9 cellular contexts compared by ENCODE assay signal in the genomic region with DNA sequence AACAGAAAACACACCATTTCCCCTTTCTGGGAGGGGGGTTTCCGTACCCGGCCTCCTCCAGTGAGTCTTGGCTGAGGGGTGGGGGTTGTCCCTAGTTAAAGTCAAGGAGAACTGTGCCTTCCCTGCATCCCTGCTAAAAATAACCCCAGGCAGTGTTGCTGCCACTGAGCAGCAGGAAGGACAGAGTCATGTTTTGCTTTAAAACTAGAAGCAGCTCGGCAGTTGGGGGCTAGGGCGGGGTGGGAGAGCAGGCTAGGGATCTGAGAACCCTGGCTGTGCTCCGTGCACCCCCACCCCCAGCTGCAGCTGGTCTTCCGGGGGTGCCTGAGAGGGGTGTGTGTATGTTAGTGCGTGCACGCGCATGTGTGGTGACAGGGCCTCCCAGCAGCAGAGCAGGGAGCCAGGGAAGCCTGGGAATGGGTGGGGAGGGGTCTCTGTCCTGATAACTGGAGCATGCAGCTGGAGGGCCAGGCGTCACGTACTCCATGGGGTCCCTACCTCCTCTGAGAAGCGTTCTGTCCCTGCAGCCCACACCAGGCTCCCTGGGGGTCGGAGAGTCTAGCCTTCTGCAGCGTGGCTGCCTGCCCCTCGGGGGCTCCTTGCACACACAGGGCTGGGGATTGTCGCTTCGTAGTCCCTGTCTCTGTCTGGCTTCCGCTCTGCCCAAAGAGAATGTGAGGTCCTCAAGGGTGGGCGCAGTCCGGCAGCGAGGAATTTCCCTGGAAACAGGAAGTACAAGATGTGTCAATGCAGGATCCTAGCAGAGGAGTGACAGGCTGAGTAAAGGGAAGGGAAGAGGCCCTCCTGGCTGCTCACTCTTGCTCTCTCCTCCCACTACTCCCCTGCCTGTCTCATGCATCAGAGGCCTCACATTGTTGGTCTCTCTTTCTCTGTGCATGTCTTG. TPM values are rescaled to one million over a fixed set of nuclear protein-coding genes. Genes with fewer than 3 reads are reported as not detected.
DNase-seq lines count a peak whose midpoint lies in the region; ATAC-seq and TF ChIP-seq lines count a peak whose summit lies in the region.
"Had no signal": no experiment of that assay in that cellular context is flagged by ENCODE, and none has a peak within 500 bp of the region (broad histone marks: within the 10 kb centered on the region; RNA-seq: fewer than 3 reads in every experiment).

No MANE protein-coding gene starts in this region.

- H3K4me1 ChIP-seq in heart left ventricle = peaks cover 19 to 80% (median 37%) of the 10 kb centered on the region in 12 donors
- H3K4me1 ChIP-seq in prostate gland (replicated peaks) = peaks cover 55% of the 10 kb centered on the region

- H3K4me1 Mint-ChIP-seq in activated T-cell treated with anti-CD3 and anti-CD28 coated beads, Interleukin-2, amount 50 U/mL, for 24 hours (ENCODE audit: low read depth) = peaks cover 82% of the 10 kb centered on the region

- peak overlapping the region; percentile 75 for H3K4me3 Mint-ChIP-seq in activated T-cell treated with anti-CD3 and anti-CD28 coated beads, Interleukin-2, amount 50 U/mL, for 24 hours

- DNase-seq in activated T-cell treated with anti-CD3 and anti-CD28 coated beads, Interleukin-2, amount 50 U/mL, for 24 hours = peak; percentile 57
- peak; percentile 49 to 73 (median 66) for DNase-seq in heart left ventricle
- DNase-seq in prostate gland (ENCODE audit: low spot score) = no peak
- no peak for DNase-seq in T1000 (lab: John Stamatoyannopoulos, UW)
- no peak for DNase-seq in NCI-H82 (lab: John Stamatoyannopoulos, UW)

- peak; percentile 40 for ATAC-seq in GM18861 (IDR thresholded peaks at IDR 0.05; ENCODE audit: unreplicated experiment)
- peak; percentile 51 for ATAC-seq in HG03342 (IDR thresholded peaks at IDR 0.05; ENCODE audit: unreplicated experiment)
- peak; percentile 52 to 83 (median 74) for ATAC-seq in heart left ventricle

- no peaks in the 10 kb centered on the region for H3K27me3 Mint-ChIP-seq in activated T-cell treated with anti-CD3 and anti-CD28 coated beads, Interleukin-2, amount 50 U/mL, for 24 hours

- H3K36me3 ChIP-seq in heart left ventricle (no peaks in the 10 kb centered on the region), prostate gland (no peaks in the 10 kb centered on the region)

- H3K4me3 ChIP-seq in heart left ventricle = peak overlapping the region in 9 of 12 donors; percentile 13 to 49 (median 37)
- no peak overlapping the region for H3K4me3 ChIP-seq in prostate gland

- H3K27me3 ChIP-seq in heart left ventricle = no peaks in the 10 kb centered on the region
- no peaks in the 10 kb centered on the region for H3K27me3 ChIP-seq in prostate gland (replicated peaks; ENCODE audit: insufficient read depth)

- peak overlapping the region; percentile 96 for H3K27ac Mint-ChIP-seq in activated T-cell treated with anti-CD3 and anti-CD28 coated beads, Interleukin-2, amount 50 U/mL, for 24 hours

- TF ChIP-seq POLR2A in heart left ventricle (IDR thresholded peaks at IDR 0.05) (peak in 1 of 2 donors; percentile 31), prostate gland (IDR thresholded peaks at IDR 0.05) (no peak)

- H3K9me3 ChIP-seq in heart left ventricle = no peaks in the 10 kb centered on the region
- H3K9me3 ChIP-seq in prostate gland = no peaks in the 10 kb centered on the region

- no peaks in the 10 kb centered on the region for H3K9me3 Mint-ChIP-seq in activated T-cell treated with anti-CD3 and anti-CD28 coated beads, Interleukin-2, amount 50 U/mL, for 24 hours

- intact Hi-C loops in heart left ventricle (cut with DNase I) (no loop called here), prostate gland (cut with DNase I) (no loop called here)

- H3K27ac ChIP-seq in 22Rv1 (peak overlapping the region; percentile 100), heart left ventricle (peak overlapping the region; percentile 67 to 100 (median 82)), prostate gland (peak overlapping the region; percentile 99 to 100)

- no peaks in the 10 kb centered on the region for H3K36me3 Mint-ChIP-seq in activated T-cell treated with anti-CD3 and anti-CD28 coated beads, Interleukin-2, amount 50 U/mL, for 24 hours (ENCODE audit: low read depth)

- 6 to 13% (median 8%) methylated on average over 14 to 21 of the region's 21 CpGs for whole genome bisulfite sequencing in heart left ventricle, 4 donors
- 46% methylated on average over 18 of the region's 21 CpGs for WGBS in prostate gland

- TF ChIP-seq CTCF in 22Rv1 (IDR thresholded peaks at IDR 0.05) (no peak), heart left ventricle (IDR thresholded peaks at IDR 0.05) (no peak), prostate gland (IDR thresholded peaks at IDR 0.05) (no peak)

RNA-seq across cellular contexts. Expression of a gene that starts 16.8 kb away (rescaled TPM):
- total RNA-seq in heart left ventricle (under 1 TPM in 3 of 9 donors, not detected in 6; 0.19 to 0.72 (median 0.33) TPM), prostate gland (1 to 10 TPM; 1.7 to 4.4 TPM)
- polyA plus RNA-seq in heart left ventricle = under 1 TPM; 0.19 to 0.27 TPM

RNA-seq across cellular contexts. Expression of a gene that starts 31.4 kb away (rescaled TPM):
- total RNA-seq in heart left ventricle (100 to 1,000 TPM in 5 of 9 donors, 10 to 100 TPM in 4; 19.7 to 175 (median 104) TPM), prostate gland (100 to 1,000 TPM; 201 to 248 TPM)
- 100 to 1,000 TPM in 1 of 2 donors, 10 to 100 TPM in 1; 36.4 to 351 TPM for polyA plus RNA-seq in heart left ventricle

RNA-seq across cellular contexts. Expression of a gene that starts 56.3 kb away (rescaled TPM):
- total RNA-seq in heart left ventricle (not detected), prostate gland (not detected)
- not detected for polyA plus RNA-seq in heart left ventricle
- total RNA-seq: mononuclear cell had no signal

Comparison
In these comparisons a context has a peak if more than half of its experiments do, and no peak if none do; other contexts are left out.
1. DNase-seq: peak in activated T-cell treated with anti-CD3 and anti-CD28 coated beads, Interleukin-2, amount 50 U/mL, for 24 hours (single experiment) and heart left ventricle (5 of 5); none in prostate gland (single experiment), T1000 (single experiment) and NCI-H82 (single experiment).
2. H3K4me3 ChIP-seq: peak in heart left ventricle (9 of 12); none in prostate gland (0 of 2).
3. Peak in every context shown above with its lines, with median percentiles within 50 percentile points of each other: H3K27ac ChIP-seq and ATAC-seq.